17 cellular contexts compared by ENCODE assay signal in genomic region chr12:132525011-132525832, GRCh38. TPM values are rescaled to one million over a fixed set of nuclear protein-coding genes. Genes with fewer than 3 reads are reported as not detected.
DNase-seq lines count a peak whose midpoint lies in the region; ATAC-seq, FAIRE-seq and TF ChIP-seq lines count a peak whose summit lies in the region.
"Had no signal": no experiment of that assay in that cellular context is flagged by ENCODE, and none has a peak within 500 bp of the region (broad histone marks: within the 10 kb centered on the region; RNA-seq: fewer than 3 reads in every experiment).

No MANE protein-coding gene starts in this region.

- H3K4me3 Mint-ChIP-seq in mesothelial cell of epicardium: no peak overlapping the region

- H3K4me1 Mint-ChIP-seq in mesothelial cell of epicardium: no peaks in the 10 kb centered on the region

- H3K9me3 Mint-ChIP-seq in mesothelial cell of epicardium: no peaks in the 10 kb centered on the region

- DNase-seq in HepG2 (ENCODE audit: low spot score) (no peak), right lobe of liver (no peak), WERI-Rb-1 (no peak), keratinocyte (ENCODE audit: low read depth, low spot score) (no peak), tibial nerve (ENCODE audit: low spot score in 2 of 2) (no peak), HAP-1 (ENCODE audit: low spot score in 2 of 2) (no peak), hepatic stellate cell (ENCODE audit: low spot score) (no peak), mesothelial cell of epicardium (ENCODE audit: low spot score in 2 of 2, unreplicated experiment in 2 of 2) (no peak)
- DNase-seq: GF-D8, Karpas-422, NCI-H1105, NCI-H1694, NCI-H2227 treated with DMSO at 0.1 percent for 48 hours, NCI-H69, OCI-M1 had no signal

- in situ Hi-C loops in HepG2 (cut with HindIII; ENCODE audit: extremely low pct_ligation_motif_present, low pct_unique_long_range_greater_than_20kb) (no loop called here), HAP-1 (cut with MboI; ENCODE audit: low sequenced_read_pairs) (loop anchor here (10.0 kb wide), 1 partner anchor 110 kb away; no protein-coding TSS in a partner anchor)

- H2AFZ ChIP-seq in HepG2 (ENCODE audit: low read length): no peak overlapping the region
- H2AFZ ChIP-seq in keratinocyte (ENCODE audit: control insufficient read depth, low read length): no peak overlapping the region

- H4K20me1 ChIP-seq in HepG2 (ENCODE audit: insufficient read depth, low read length): peaks cover 12% of the 10 kb centered on the region; the same call in 1 of the 2 replicates
- H4K20me1 ChIP-seq in keratinocyte (ENCODE audit: control insufficient read depth, extremely low read depth, insufficient read depth, low read length): peaks cover 23% of the 10 kb centered on the region

- no TSS peak for BruUV-seq in HepG2 (replicated peaks; lab: Mats Ljungman, UMichigan)

- TF ChIP-seq RAD21 in HepG2 (CRISPR knock-in tag; IDR thresholded peaks at IDR 0.05): no peak

- peaks cover 1% of the 10 kb centered on the region for H3K36me3 Mint-ChIP-seq in mesothelial cell of epicardium

- H3K27me3 ChIP-seq in HepG2 (ENCODE audit: control insufficient read depth in 1 of 2, insufficient read depth in 2 of 2, low read length in 2 of 2): no peaks in the 10 kb centered on the region
- H3K27me3 ChIP-seq in right lobe of liver: no peaks in the 10 kb centered on the region
- H3K27me3 ChIP-seq in WERI-Rb-1 (ENCODE audit: insufficient read depth, low read depth, severe bottlenecking): no peaks in the 10 kb centered on the region
- no peaks in the 10 kb centered on the region for H3K27me3 ChIP-seq in keratinocyte (ENCODE audit: control insufficient read depth, extremely low read depth, insufficient read depth, low read length)
- no peaks in the 10 kb centered on the region for H3K27me3 ChIP-seq in tibial nerve
- no peaks in the 10 kb centered on the region for H3K27me3 ChIP-seq in HAP-1 (ENCODE audit: low read depth)

- TF ChIP-seq CTCF in HepG2 (CRISPR knock-in tag; IDR thresholded peaks at IDR 0.05): no peak
- TF ChIP-seq CTCF in right lobe of liver (IDR thresholded peaks at IDR 0.05): no peak
- TF ChIP-seq CTCF in WERI-Rb-1 (IDR thresholded peaks at IDR 0.05; ENCODE audit: low read depth, low read length): peak; percentile 29; the same call in 1 of the 2 replicates
- TF ChIP-seq CTCF in keratinocyte (optimal IDR thresholded peaks at IDR 0.05 in 1 of 3, IDR thresholded peaks at IDR 0.05 in 1 of 3, conservative IDR thresholded peaks at IDR 0.05 in 1 of 3; ENCODE audit: extremely low read depth in 1 of 3, insufficient read depth in 2 of 3, low read length in 3 of 3): no peak
- no peak for TF ChIP-seq CTCF in tibial nerve (IDR thresholded peaks at IDR 0.05)
- no peak for TF ChIP-seq CTCF in mesothelial cell of epicardium (IDR thresholded peaks at IDR 0.05; ENCODE audit: unreplicated experiment)

- dilution Hi-C loops in keratinocyte (cut with MboI; ENCODE audit: extremely low pct_ligation_motif_present, low sequenced_read_pairs): no loop called here

- no peaks in the 10 kb centered on the region for H3K27me3 Mint-ChIP-seq in mesothelial cell of epicardium (ENCODE audit: low read depth)

- no peak overlapping the region for H3K27ac Mint-ChIP-seq in mesothelial cell of epicardium

- no peaks in the 10 kb centered on the region for H3K36me3 ChIP-seq in HepG2 (replicated peaks in 1 of 2; ENCODE audit: control insufficient read depth in 1 of 2, insufficient read depth in 2 of 2, low read length in 2 of 2)
- no peaks in the 10 kb centered on the region for H3K36me3 ChIP-seq in right lobe of liver
- H3K36me3 ChIP-seq in WERI-Rb-1: no peaks in the 10 kb centered on the region
- no peaks in the 10 kb centered on the region for H3K36me3 ChIP-seq in keratinocyte (ENCODE audit: control insufficient read depth in 2 of 2, extremely low read depth in 1 of 2, insufficient read depth in 2 of 2, low read length in 2 of 2)
- H3K36me3 ChIP-seq in tibial nerve: peaks cover 0 to 29% (median 0%) of the 10 kb centered on the region in 3 donors
- no peaks in the 10 kb centered on the region for H3K36me3 ChIP-seq in HAP-1 (replicated peaks)

- WGBS in HepG2 (ENCODE audit: low lambda C conversion rate): over 99% methylated on average over 10 of the region's 43 CpGs
- 95% methylated on average over 11 of the region's 43 CpGs for WGBS in right lobe of liver (ENCODE audit: insufficient coverage, low coverage, low lambda C conversion rate, missing lambda C conversion rate)
- WGBS in tibial nerve, 2 donors: 81 to 84% methylated on average over 21 to 35 of the region's 43 CpGs

- H3K4me2 ChIP-seq in HepG2 (ENCODE audit: low read depth, low read length) (no peak overlapping the region), keratinocyte (ENCODE audit: control insufficient read depth, extremely low read depth, insufficient read depth, low read depth, low read length) (no peak overlapping the region)

- no peaks in the 10 kb centered on the region for H3K9me3 ChIP-seq in HepG2 (ENCODE audit: low read length)
- H3K9me3 ChIP-seq in right lobe of liver: no peaks in the 10 kb centered on the region
- H3K9me3 ChIP-seq in WERI-Rb-1 (ENCODE audit: severe bottlenecking): no peaks in the 10 kb centered on the region
- H3K9me3 ChIP-seq in keratinocyte (ENCODE audit: control insufficient read depth, low read depth, low read length): no peaks in the 10 kb centered on the region
- H3K9me3 ChIP-seq in tibial nerve: no peaks in the 10 kb centered on the region
- no peaks in the 10 kb centered on the region for H3K9me3 ChIP-seq in HAP-1

- POLR2A ChIA-PET in HepG2 (lab: Yijun Ruan, JAX): no interaction called here

- H3K79me2 ChIP-seq in HepG2 (ENCODE audit: insufficient read depth, low read length): no peaks in the 10 kb centered on the region
- no peaks in the 10 kb centered on the region for H3K79me2 ChIP-seq in keratinocyte (ENCODE audit: control insufficient read depth, insufficient read depth, low read length)

- H3K9me1 ChIP-seq in keratinocyte (ENCODE audit: control insufficient read depth, extremely low read depth, insufficient read depth, low read length): peaks cover 3% of the 10 kb centered on the region

- TF ChIP-seq EP300 in HepG2 (IDR thresholded peaks at IDR 0.05; ENCODE audit: low read depth in 2 of 2, low read length in 2 of 2): no peak
- TF ChIP-seq EP300 in HepG2 (CRISPR knock-in tag; IDR thresholded peaks at IDR 0.05; ENCODE audit: borderline replicate concordance): no peak
- TF ChIP-seq EP300 in tibial nerve (IDR thresholded peaks at IDR 0.05): no peak

- no peak for ATAC-seq in HepG2
- ATAC-seq in right lobe of liver: no peak

- intact Hi-C loops in HepG2 (cut with micrococcal nuclease; ENCODE audit: unreplicated experiment) (no loop called here), right lobe of liver (cut with DNase I) (no loop called here)

- H3K9ac ChIP-seq in HepG2 (ENCODE audit: insufficient read depth, low read depth, low read length) (no peak overlapping the region), keratinocyte (ENCODE audit: control insufficient read depth, extremely low read depth, insufficient read depth, low read length) (peak overlapping the region; percentile 15)

- H3K4me1 ChIP-seq in HepG2 (ENCODE audit: insufficient read depth, low read length) (no peaks in the 10 kb centered on the region; the same call in 1 of the 2 replicates), right lobe of liver (no peaks in the 10 kb centered on the region), keratinocyte (ENCODE audit: control insufficient read depth, extremely low read depth, insufficient read depth, low read length) (peaks cover 21% of the 10 kb centered on the region), tibial nerve (peaks cover 0 to 56% (median 0%) of the 10 kb centered on the region in 4 donors), HAP-1 (no peaks in the 10 kb centered on the region)

- FAIRE-seq in HepG2 (lab: Jason Lieb, UNC): no peak
- FAIRE-seq in keratinocyte (lab: Jason Lieb, UNC): no peak
- FAIRE-seq: GM12891, GM18507 had no signal

- TF ChIP-seq POLR2A in HepG2 (IDR thresholded peaks at IDR 0.05; ENCODE audit: insufficient read depth in 1 of 2, low read depth in 2 of 2, low read length in 2 of 2) (no peak), right lobe of liver (IDR thresholded peaks at IDR 0.05) (no peak), tibial nerve (IDR thresholded peaks at IDR 0.05) (no peak)

- no peak overlapping the region for H3K27ac ChIP-seq in HepG2 (ENCODE audit: extremely low read length, insufficient read depth, low read length)
- H3K27ac ChIP-seq in right lobe of liver: no peak overlapping the region
- H3K27ac ChIP-seq in WERI-Rb-1: no peak overlapping the region; the same call in 1 of the 2 replicates
- H3K27ac ChIP-seq in keratinocyte (ENCODE audit: control insufficient read depth, insufficient read depth, low read length): no peak overlapping the region
- peak overlapping the region in 3 of 4 donors; percentile 12 to 74 (median 46) for H3K27ac ChIP-seq in tibial nerve

- H3K4me3 ChIP-seq in HepG2 (replicated peaks in 1 of 3; ENCODE audit: insufficient read depth in 1 of 3, low read depth in 2 of 3, low read length in 3 of 3): no peak overlapping the region
- no peak overlapping the region for H3K4me3 ChIP-seq in right lobe of liver
- no peak overlapping the region for H3K4me3 ChIP-seq in WERI-Rb-1 (ENCODE audit: low read depth, low read length)
- H3K4me3 ChIP-seq in keratinocyte (ENCODE audit: control insufficient read depth in 2 of 3, extremely low read depth in 1 of 3, insufficient read depth in 2 of 3, low read depth in 1 of 3, low read length in 3 of 3): no peak overlapping the region
- no peak overlapping the region for H3K4me3 ChIP-seq in tibial nerve
- no peak overlapping the region for H3K4me3 ChIP-seq in HAP-1

- CTCF ChIA-PET in HepG2 (lab: Yijun Ruan, JAX; ENCODE audit: low intra/inter-chr PET ratio, low total read pairs): no interaction called here

RNA-seq across cellular contexts. Expression of gene FBRSL1, which starts 35.3 kb away (rescaled TPM):
- total RNA-seq in HepG2 (2016; rRNA removed; fragmentation: Illumina TruSeq; extraction: Trizol): 3.7 and 7.9 TPM in 2 replicates
- 2.7 and 3.6 TPM in 2 replicates for total RNA-seq in HepG2 (2016; cell fraction: cytosol; rRNA removed; fragmentation: Illumina TruSeq; extraction: Trizol; ENCODE audit: low read depth)
- total RNA-seq in HepG2 (2016; cell fraction: insoluble cytoplasmic fraction; rRNA removed; fragmentation: Illumina TruSeq; extraction: Trizol): 5.4 and 6.9 TPM in 2 replicates
- 7.0 and 9.3 TPM in 2 replicates for total RNA-seq in HepG2 (2016; cell fraction: membrane; rRNA removed; fragmentation: Illumina TruSeq; extraction: Trizol)
- 10.9 and 11.0 TPM in 2 replicates for total RNA-seq in HepG2 (2016; cell fraction: nucleus; rRNA removed; fragmentation: Illumina TruSeq; extraction: Trizol)
- polyA plus RNA-seq in HepG2 (2011; rRNA removed): 3.6 and 4.9 TPM in 2 replicates
- polyA plus RNA-seq in HepG2 (2011; cell fraction: cytosol; rRNA removed): 3.0 and 6.0 TPM in 2 replicates
- 50.9 and 76.3 TPM in 2 replicates for polyA plus RNA-seq in HepG2 (2011; cell fraction: nucleus; rRNA removed)
- 25.5 and 31.0 TPM in 2 replicates for polyA plus RNA-seq in HepG2 (2012)
- 5.9 and 6.4 TPM in 2 replicates for polyA plus RNA-seq in HepG2 (2016; cell fraction: cytosol; fragmentation: Illumina TruSeq; extraction: Trizol; ENCODE audit: low read depth)
- 20.0 and 28.2 TPM in 2 replicates for polyA plus RNA-seq in HepG2 (2016; cell fraction: insoluble cytoplasmic fraction; fragmentation: Illumina TruSeq; extraction: Trizol; ENCODE audit: low read depth)
- polyA plus RNA-seq in HepG2 (2016; cell fraction: membrane; fragmentation: Illumina TruSeq; extraction: Trizol; ENCODE audit: low read depth): 20.5 and 23.8 TPM in 2 replicates
- 64.1 and 69.3 TPM in 2 replicates for polyA plus RNA-seq in HepG2 (2016; cell fraction: nucleus; fragmentation: Illumina TruSeq; extraction: Trizol; ENCODE audit: insufficient read depth, low read depth)
- polyA minus RNA-seq in HepG2 (2011; rRNA and poly(A)+ RNA removed; ENCODE audit: low replicate concordance): 3.8 and 7.6 TPM in 2 replicates
- polyA minus RNA-seq in HepG2 (2011; cell fraction: cytosol; rRNA and poly(A)+ RNA removed): 17.3 and 28.7 TPM in 2 replicates
- 8.5 and 11.2 TPM in 2 replicates for polyA minus RNA-seq in HepG2 (2011; cell fraction: nucleus; rRNA and poly(A)+ RNA removed)
- 10 to 100 TPM; 16.2 to 27.6 (median 23.3) TPM for total RNA-seq in right lobe of liver
- 0.89 to 3.7 TPM (median 2.2 TPM) in 3 replicates for polyA plus RNA-seq in keratinocyte
- polyA plus RNA-seq in keratinocyte (2011; ENCODE audit: low read depth): 5.8 TPM
- polyA plus RNA-seq in keratinocyte (2011; cell fraction: cytosol; rRNA removed): 2.1 and 6.2 TPM in 2 replicates
- polyA plus RNA-seq in keratinocyte (2011; cell fraction: nucleus; rRNA removed): 15.4 and 18.2 TPM in 2 replicates
- 18.4 and 36.3 TPM in 2 replicates for polyA plus RNA-seq in keratinocyte (2012; ENCODE audit: low replicate concordance)
- 1.0 to 8.6 TPM (median 1.3 TPM) in 3 replicates for polyA minus RNA-seq in keratinocyte
- polyA minus RNA-seq in keratinocyte (2011; cell fraction: cytosol; rRNA and poly(A)+ RNA removed): 13.8 TPM
- 11.8 and 14.3 TPM in 2 replicates for polyA minus RNA-seq in keratinocyte (2011; cell fraction: nucleus; rRNA and poly(A)+ RNA removed)
- 10 to 100 TPM; 13.8 to 31.5 (median 16.1) TPM for total RNA-seq in tibial nerve
- 109 to 119 TPM (median 115 TPM) in 3 replicates for total RNA-seq in mesothelial cell of epicardium

Comparison
In these comparisons a context has a peak if more than half of its experiments do, and no peak if none do; other contexts are left out.
1. H3K27ac ChIP-seq: peak in tibial nerve (3 of 4); none in HepG2 (single experiment), right lobe of liver (0 of 3), WERI-Rb-1 (single experiment) and keratinocyte (single experiment).